21 cellular contexts compared by ENCODE assay signal in the genomic region with DNA sequence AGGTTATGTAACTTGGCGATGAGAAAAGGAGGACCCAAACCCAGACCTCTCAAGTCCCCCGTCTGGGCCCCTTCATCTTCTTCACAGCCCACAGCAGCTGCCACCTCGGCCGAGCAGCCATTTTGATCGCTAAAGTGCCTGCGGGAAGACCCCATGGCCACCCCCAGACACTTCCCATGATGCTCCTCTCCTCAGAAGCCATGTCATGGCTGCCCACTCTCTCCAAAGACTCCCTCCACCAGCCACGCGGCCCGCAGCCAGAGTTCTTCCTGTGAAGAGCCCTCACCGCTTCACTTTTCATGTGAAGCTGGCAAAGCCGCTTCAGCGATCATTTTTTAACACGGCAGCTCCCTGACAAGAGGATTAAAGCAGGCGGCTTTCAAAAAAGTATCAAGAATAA.
DNase-seq lines count a peak whose midpoint lies in the region; ATAC-seq and TF ChIP-seq lines count a peak whose summit lies in the region.
"Had no signal": no experiment of that assay in that cellular context is flagged by ENCODE, and none has a peak within 500 bp of the region (broad histone marks: within the 10 kb centered on the region; RNA-seq: fewer than 3 reads in every experiment).

No MANE protein-coding gene starts in this region.

- ATAC-seq in T-helper 17 cell: no peak
- ATAC-seq: CD8-positive, alpha-beta T cell; GM12878 had no signal

- no peaks in the 10 kb centered on the region for H3K9me3 ChIP-seq in T-helper 17 cell (ENCODE audit: control insufficient read depth, low read length, poor library complexity, severe bottlenecking)
- no peaks in the 10 kb centered on the region for H3K9me3 ChIP-seq in testis
- H3K9me3 ChIP-seq in Caco-2: no peaks in the 10 kb centered on the region
- H3K9me3 ChIP-seq: BE2C, BLaER1 had no signal

- no TSS peak for BruUV-seq in Caco-2 (replicated peaks; lab: Mats Ljungman, UMichigan)

- TF ChIP-seq POLR2A in testis (IDR thresholded peaks at IDR 0.05): no peak

- H3K9me3 Mint-ChIP-seq in nephron (no peaks in the 10 kb centered on the region), Caco-2 (ENCODE audit: unreplicated experiment) (no peaks in the 10 kb centered on the region)
- H3K9me3 Mint-ChIP-seq: CD4-positive, alpha-beta T cell; CD8-positive, alpha-beta T cell had no signal

- WGBS in testis, 2 donors: 71 to 73% methylated on average over 14 of the region's 14 CpGs

- POLR2A ChIA-PET in Caco-2 (lab: Charles Lee): no interaction called here

- no peaks in the 10 kb centered on the region for H3K27me3 Mint-ChIP-seq in T-helper 17 cell
- peaks cover 22% of the 10 kb centered on the region for H3K27me3 Mint-ChIP-seq in nephron (ENCODE audit: low read depth)
- H3K27me3 Mint-ChIP-seq in Caco-2 (ENCODE audit: insufficient read depth, unreplicated experiment): peaks cover 6% of the 10 kb centered on the region
- H3K27me3 Mint-ChIP-seq: CD4-positive, alpha-beta T cell had no signal

- H3K27ac ChIP-seq in testis: no peak overlapping the region
- H3K27ac ChIP-seq: BLaER1, C4-2B had no signal

- H3K4me3 Mint-ChIP-seq in T-helper 17 cell: no peak overlapping the region
- no peak overlapping the region for H3K4me3 Mint-ChIP-seq in nephron
- H3K4me3 Mint-ChIP-seq in Caco-2 (ENCODE audit: unreplicated experiment): no peak overlapping the region
- H3K4me3 Mint-ChIP-seq: CD4-positive, alpha-beta T cell; CD8-positive, alpha-beta T cell had no signal

- DNase-seq in T-helper 17 cell: no peak
- DNase-seq in testis: peak; percentile 51
- DNase-seq in Caco-2: no peak
- no peak for DNase-seq in middle frontal gyrus (ENCODE audit: extremely low spot score, low spot score)
- no peak for DNase-seq in SW 1271 (lab: John Stamatoyannopoulos, UW)
- DNase-seq: 8988T; ACHN; BE2C; CD4-positive, alpha-beta T cell; CD8-positive, alpha-beta T cell; DMS 273 treated with DMSO at 0.1 percent for 48 hours; DMS153; DMS53; DMS79; DND-41; EL; GDM1 had no signal

- no peaks in the 10 kb centered on the region for H3K36me3 Mint-ChIP-seq in T-helper 17 cell (ENCODE audit: low read depth)
- H3K36me3 Mint-ChIP-seq in nephron (ENCODE audit: low read depth): no peaks in the 10 kb centered on the region
- H3K36me3 Mint-ChIP-seq in Caco-2 (ENCODE audit: insufficient read depth, unreplicated experiment): no peaks in the 10 kb centered on the region
- H3K36me3 Mint-ChIP-seq: CD8-positive, alpha-beta T cell had no signal

- H3K4me1 ChIP-seq in testis (no peaks in the 10 kb centered on the region), Caco-2 (no peaks in the 10 kb centered on the region; the same call in 1 of the 2 replicates)
- H3K4me1 ChIP-seq: BE2C had no signal

- H3K27me3 ChIP-seq in testis (no peaks in the 10 kb centered on the region), Caco-2 (replicated peaks; ENCODE audit: control insufficient read depth, insufficient read depth, low read length) (no peaks in the 10 kb centered on the region)
- H3K27me3 ChIP-seq: BE2C, BLaER1 had no signal

- CTCF ChIA-PET in Caco-2 (lab: Charles Lee): no interaction called here

- H3K4me1 Mint-ChIP-seq in T-helper 17 cell (peaks cover 14% of the 10 kb centered on the region), nephron (peaks cover 49% of the 10 kb centered on the region), Caco-2 (ENCODE audit: low read depth, unreplicated experiment) (peaks cover 6% of the 10 kb centered on the region)

- H3K27ac Mint-ChIP-seq in T-helper 17 cell (peak overlapping the region; percentile 41), nephron (peak overlapping the region in 2 of 3 experiments; percentile 32 to 84), Caco-2 (ENCODE audit: unreplicated experiment) (no peak overlapping the region)
- H3K27ac Mint-ChIP-seq: CD4-positive, alpha-beta T cell; CD8-positive, alpha-beta T cell had no signal

- intact Hi-C loops in testis (cut with DNase I; ENCODE audit: low total_unique reads) (no loop called here), Caco-2 (cut with micrococcal nuclease; ENCODE audit: unreplicated experiment) (no loop called here)

- TF ChIP-seq CTCF in nephron (IDR thresholded peaks at IDR 0.05; ENCODE audit: unreplicated experiment in 3 of 3): no peak
- no peak for TF ChIP-seq CTCF in testis (IDR thresholded peaks at IDR 0.05)
- no peak for TF ChIP-seq CTCF in Caco-2 (IDR thresholded peaks at IDR 0.05; ENCODE audit: insufficient read depth in 1 of 2, low read depth in 1 of 2, low read length in 1 of 2, severe bottlenecking in 1 of 2, unreplicated experiment in 1 of 2)

- H3K4me3 ChIP-seq in testis: peak overlapping the region in 1 of 2 donors; percentile 21
- H3K4me3 ChIP-seq in Caco-2 (ENCODE audit: low read depth, low read length): no peak overlapping the region
- H3K4me3 ChIP-seq: BLaER1, GM12878 had no signal

- H3K36me3 ChIP-seq in testis (ENCODE audit: low read depth, missing control alignments) (no peaks in the 10 kb centered on the region), Caco-2 (ENCODE audit: control insufficient read depth, insufficient read depth, low read length) (no peaks in the 10 kb centered on the region)
- H3K36me3 ChIP-seq: BE2C, BLaER1 had no signal
